11 cellular contexts compared by ENCODE assay signal in the genomic region with DNA sequence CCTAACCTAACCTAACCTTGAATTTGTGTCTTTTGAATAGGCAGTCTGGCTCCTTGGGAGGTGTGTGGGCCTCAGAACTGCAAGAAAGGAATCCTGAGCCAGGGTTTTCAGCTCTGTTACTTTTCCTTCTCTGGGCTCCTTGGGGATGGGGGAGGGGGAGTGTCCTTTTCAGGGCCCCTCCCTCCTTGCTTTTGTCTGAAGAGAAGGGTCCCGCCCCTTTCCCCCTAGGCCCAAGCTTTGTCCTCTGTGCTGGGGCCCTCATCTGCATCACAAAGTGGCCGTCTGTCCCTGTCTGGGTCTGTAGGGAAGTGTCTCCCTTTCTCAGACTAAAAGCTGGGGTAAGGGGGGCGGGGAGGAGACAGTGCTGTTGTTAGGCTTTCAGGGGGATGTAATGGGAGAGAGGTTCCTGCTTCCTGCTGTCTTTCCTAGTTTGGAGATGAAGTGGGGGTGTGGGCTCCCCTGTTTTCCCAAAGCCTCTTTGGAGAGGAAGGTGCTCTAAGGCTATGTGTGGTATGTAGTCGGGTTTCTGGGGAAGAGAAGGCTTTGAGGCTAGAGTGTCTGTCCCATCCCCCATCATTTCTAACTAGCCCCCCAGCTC. TPM values are rescaled to one million over a fixed set of nuclear protein-coding genes. Genes with fewer than 3 reads are reported as not detected.
A peak's percentile ranks its signal among the peaks of the same experiment; 100 is the strongest.
DNase-seq lines count a peak whose midpoint lies in the region; ATAC-seq and TF ChIP-seq lines count a peak whose summit lies in the region.
"Had no signal": no experiment of that assay in that cellular context is flagged by ENCODE, and none has a peak within 500 bp of the region (broad histone marks: within the 10 kb centered on the region; RNA-seq: fewer than 3 reads in every experiment).

No MANE protein-coding gene starts in this region.

- H3K9me3 ChIP-seq in iPS-18a (ENCODE audit: control insufficient read depth, low read depth, low read length) (no peaks in the 10 kb centered on the region), prostate gland (no peaks in the 10 kb centered on the region)

- WGBS in prostate gland, result 41% methylated on average over 4 of the region's 4 CpGs

- intact Hi-C loops in prostate gland (cut with DNase I), result no loop called here

- peak overlapping the region; percentile 51 for H3K9ac ChIP-seq in iPS-18a (ENCODE audit: low read length)

- no peak overlapping the region for H3K4me3 Mint-ChIP-seq in activated naive CD8-positive, alpha-beta T cell treated with anti-CD3 and anti-CD28 coated beads, Interleukin-2, amount 50 U/mL, for 24 hours
- no peak overlapping the region for H3K4me3 Mint-ChIP-seq in activated naive CD8-positive, alpha-beta T cell treated with anti-CD3 and anti-CD28 coated beads for 36 hours

- H3K36me3 ChIP-seq in iPS-18a (ENCODE audit: control insufficient read depth, low read depth, low read length), result peaks cover 16% of the 10 kb centered on the region
- no peaks in the 10 kb centered on the region for H3K36me3 ChIP-seq in prostate gland
- H3K36me3 ChIP-seq: brain microvascular endothelial cell had no signal

- H3K4me1 ChIP-seq in iPS-18a (ENCODE audit: control insufficient read depth, low read depth, low read length) (peaks cover 30% of the 10 kb centered on the region), prostate gland (replicated peaks) (peaks cover 3% of the 10 kb centered on the region)

- H3K27ac Mint-ChIP-seq in activated naive CD8-positive, alpha-beta T cell treated with anti-CD3 and anti-CD28 coated beads, Interleukin-2, amount 50 U/mL, for 24 hours, result peak overlapping the region; percentile 4
- H3K27ac Mint-ChIP-seq in activated naive CD8-positive, alpha-beta T cell treated with anti-CD3 and anti-CD28 coated beads for 36 hours, result no peak overlapping the region

- H3K27me3 ChIP-seq in iPS-18a (ENCODE audit: control insufficient read depth, insufficient read depth, low read length), result no peaks in the 10 kb centered on the region
- no peaks in the 10 kb centered on the region for H3K27me3 ChIP-seq in prostate gland (replicated peaks; ENCODE audit: insufficient read depth)
- H3K27me3 ChIP-seq: brain microvascular endothelial cell had no signal

- H3K27me3 Mint-ChIP-seq in activated naive CD8-positive, alpha-beta T cell treated with anti-CD3 and anti-CD28 coated beads, Interleukin-2, amount 50 U/mL, for 24 hours, result peaks cover 1% of the 10 kb centered on the region
- no peaks in the 10 kb centered on the region for H3K27me3 Mint-ChIP-seq in activated naive CD8-positive, alpha-beta T cell treated with anti-CD3 and anti-CD28 coated beads for 36 hours

- H3K36me3 Mint-ChIP-seq in activated naive CD8-positive, alpha-beta T cell treated with anti-CD3 and anti-CD28 coated beads, Interleukin-2, amount 50 U/mL, for 24 hours (ENCODE audit: low read depth), result peaks cover 6% of the 10 kb centered on the region
- peaks cover 4% of the 10 kb centered on the region for H3K36me3 Mint-ChIP-seq in activated naive CD8-positive, alpha-beta T cell treated with anti-CD3 and anti-CD28 coated beads for 36 hours

- TF ChIP-seq POLR2A in prostate gland (IDR thresholded peaks at IDR 0.05), result no peak

- no peak for TF ChIP-seq CTCF in prostate gland (IDR thresholded peaks at IDR 0.05)

- peaks cover 45% of the 10 kb centered on the region for H3K4me1 Mint-ChIP-seq in activated naive CD8-positive, alpha-beta T cell treated with anti-CD3 and anti-CD28 coated beads, Interleukin-2, amount 50 U/mL, for 24 hours
- H3K4me1 Mint-ChIP-seq in activated naive CD8-positive, alpha-beta T cell treated with anti-CD3 and anti-CD28 coated beads for 36 hours, result peaks cover 39% of the 10 kb centered on the region

- H3K4me3 ChIP-seq in iPS-18a (ENCODE audit: low read length) (peak overlapping the region; percentile 65), prostate gland (no peak overlapping the region)

- H3K9me3 Mint-ChIP-seq in activated naive CD8-positive, alpha-beta T cell treated with anti-CD3 and anti-CD28 coated beads, Interleukin-2, amount 50 U/mL, for 24 hours, result no peaks in the 10 kb centered on the region
- H3K9me3 Mint-ChIP-seq in activated naive CD8-positive, alpha-beta T cell treated with anti-CD3 and anti-CD28 coated beads for 36 hours, result no peaks in the 10 kb centered on the region

- DNase-seq in activated naive CD8-positive, alpha-beta T cell treated with anti-CD3 and anti-CD28 coated beads, Interleukin-2, amount 50 U/mL, for 24 hours, result no peak
- no peak for DNase-seq in activated naive CD8-positive, alpha-beta T cell treated with anti-CD3 and anti-CD28 coated beads for 36 hours
- peak; percentile 23 for DNase-seq in SK-N-DZ (ENCODE audit: low spot score)
- no peak for DNase-seq in stimulated activated naive CD4-positive, alpha-beta T cell treated with Interleukin-2 at 50 U/mL for 16 hours (lab: John Stamatoyannopoulos, UW)
- no peak for DNase-seq in prostate gland (ENCODE audit: low spot score)
- DNase-seq: activated CD4-positive, alpha-beta T cell treated with anti-CD3 and anti-CD28 coated beads, Interleukin-2, amount 50 U/mL, for 48 hours; brain microvascular endothelial cell had no signal

- no peak for ATAC-seq in activated naive CD8-positive, alpha-beta T cell treated with anti-CD3 and anti-CD28 coated beads, Interleukin-2, amount 50 U/mL, for 24 hours
- no peak for ATAC-seq in HG03108 (IDR thresholded peaks at IDR 0.05; ENCODE audit: unreplicated experiment)

- H3K27ac ChIP-seq in iPS-18a (ENCODE audit: low read length) (peak overlapping the region; percentile 61), temporal lobe (ENCODE audit: low read depth, low read length) (peak overlapping the region; percentile 38), prostate gland (no peak overlapping the region)
- H3K27ac ChIP-seq: brain microvascular endothelial cell, C4-2B had no signal

RNA-seq across cellular contexts. Expression of gene AGO1, which starts 3.1 kb away (rescaled TPM):
- 10 to 100 TPM; 40.4 to 40.8 TPM for total RNA-seq in activated naive CD8-positive, alpha-beta T cell treated with anti-CD3 and anti-CD28 coated beads for 36 hours
- 7.7 and 9.9 TPM in 2 replicates for polyA plus RNA-seq in SK-N-DZ (2014; cell fraction: cytosol; rRNA removed)
- polyA plus RNA-seq in SK-N-DZ (2014; cell fraction: nucleus; rRNA removed), result 9.5 and 18.1 TPM in 2 replicates
- total RNA-seq in temporal lobe, result 15.5 TPM
- total RNA-seq in prostate gland, result 10 to 100 TPM; 31.8 to 52.0 TPM

RNA-seq across cellular contexts. Expression of gene AGO3, which starts 44.8 kb away (rescaled TPM):
- total RNA-seq in activated naive CD8-positive, alpha-beta T cell treated with anti-CD3 and anti-CD28 coated beads for 36 hours, result 10 to 100 TPM; 24.5 to 26.0 TPM
- polyA plus RNA-seq in SK-N-DZ (2014; cell fraction: cytosol; rRNA removed), result 5.1 and 6.7 TPM in 2 replicates
- polyA plus RNA-seq in SK-N-DZ (2014; cell fraction: nucleus; rRNA removed), result 4.4 and 7.1 TPM in 2 replicates
- total RNA-seq in temporal lobe, result 18.9 TPM
- 10 to 100 TPM; 19.4 to 32.7 TPM for total RNA-seq in prostate gland

Comparison
In these comparisons a context has a peak if more than half of its experiments do, and no peak if none do; other contexts are left out.
1. H3K27ac ChIP-seq: peak in iPS-18a (single experiment) and temporal lobe (single experiment); none in prostate gland (0 of 2).